8 cellular contexts compared by ENCODE assay signal in the genomic region with DNA sequence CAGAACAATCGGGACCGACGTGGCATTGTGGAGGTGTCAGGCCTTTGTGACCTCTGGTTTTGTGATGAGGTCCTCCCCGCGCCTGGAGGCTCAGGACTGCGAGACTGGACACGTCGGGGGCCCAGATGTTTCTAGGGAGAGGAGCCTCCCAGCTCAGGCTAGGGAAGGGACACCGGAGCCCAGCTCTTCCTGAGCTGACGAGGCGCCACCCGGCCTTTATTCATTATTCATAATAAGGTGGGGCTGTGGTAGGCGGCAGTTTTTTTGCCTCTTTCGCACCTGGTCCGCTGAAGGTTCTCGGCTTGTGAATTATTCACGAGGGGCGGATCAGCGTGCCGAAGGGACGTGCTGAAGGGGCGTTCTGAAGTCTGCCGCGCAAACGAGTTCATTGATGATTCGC. TPM values are rescaled to one million over a fixed set of nuclear protein-coding genes. Genes with fewer than 3 reads are reported as not detected.
A peak's percentile ranks its signal among the peaks of the same experiment; 100 is the strongest.
DNase-seq lines count a peak whose midpoint lies in the region; ATAC-seq, FAIRE-seq and TF ChIP-seq lines count a peak whose summit lies in the region.

No MANE protein-coding gene starts in this region.

- peaks cover 21% of the 10 kb centered on the region for H3K79me2 ChIP-seq in mesendoderm (ENCODE audit: control insufficient read depth, insufficient read depth, low read length)

- H2AK5ac ChIP-seq in mesendoderm (ENCODE audit: low read length): no peak overlapping the region

- H4K8ac ChIP-seq in mesendoderm (ENCODE audit: low read depth, low read length): no peak overlapping the region

- peaks cover 29% of the 10 kb centered on the region for H3K4me1 Mint-ChIP-seq in T-helper 2 cell treated with Interferon-gamma antibody and Interleukin-4, amounts not matched to agents 5 μg/mL and 100 μg/mL, for 36 hours (ENCODE audit: low read depth)
- peaks cover 36 to 48% of the 10 kb centered on the region in 2 donors for H3K4me1 Mint-ChIP-seq in stimulated activated naive B cell treated with anti-CD40 and anti-IgM and Interleukin-4, amounts not matched to agents 10 μg/mL and 1 μg/mL and 100 μg/mL, for 72 hours

- no peak overlapping the region for H3K4ac ChIP-seq in mesendoderm (ENCODE audit: low read depth, low read length)

- peak overlapping the region; percentile 68 to 92 (median 84) for H3K4me2 ChIP-seq in BLaER1 treated with 17β-estradiol and CSF1 and Interleukin-3, amounts not matched to agents 10 nM and 100 nM
- H3K4me2 ChIP-seq in mesendoderm (ENCODE audit: low read length): peak overlapping the region; percentile 29

- peak overlapping the region; percentile 54 to 89 (median 81) for H3K4me3 ChIP-seq in BLaER1 treated with 17β-estradiol and CSF1 and Interleukin-3, amounts not matched to agents 10 nM and 100 nM
- peak overlapping the region; percentile 76 for H3K4me3 ChIP-seq in Jurkat, Clone E6-1 (ENCODE audit: low read length)
- H3K4me3 ChIP-seq in bronchial epithelial cell (ENCODE audit: low read depth, low read length) (peak overlapping the region; percentile 55), mesendoderm (ENCODE audit: low read length) (peak overlapping the region; percentile 29)

- peak overlapping the region; percentile 67 to 98 (median 79) for H3K9ac ChIP-seq in BLaER1 treated with 17β-estradiol and CSF1 and Interleukin-3, amounts not matched to agents 10 nM and 100 nM
- peak overlapping the region; percentile 64 for H3K9ac ChIP-seq in mesendoderm (ENCODE audit: low read length)

- H2BK15ac ChIP-seq in mesendoderm (replicated peaks; ENCODE audit: low read depth): no peak overlapping the region

- peak in 1 of 2 donors; percentile 15 for ATAC-seq in stimulated activated naive B cell treated with anti-CD40 and anti-IgM and Interleukin-4, amounts not matched to agents 10 μg/mL and 1 μg/mL and 100 μg/mL, for 72 hours (replicated peaks)
- ATAC-seq in HG02884 (IDR thresholded peaks at IDR 0.05; ENCODE audit: unreplicated experiment): no peak

- TF ChIP-seq CTCF in bronchial epithelial cell (IDR thresholded peaks at IDR 0.05; ENCODE audit: insufficient read depth, low read length, severe bottlenecking): no peak

- H3K27ac Mint-ChIP-seq in T-helper 2 cell treated with Interferon-gamma antibody and Interleukin-4, amounts not matched to agents 5 μg/mL and 100 μg/mL, for 36 hours: peak overlapping the region; percentile 94
- H3K27ac Mint-ChIP-seq in stimulated activated naive B cell treated with anti-CD40 and anti-IgM and Interleukin-4, amounts not matched to agents 10 μg/mL and 1 μg/mL and 100 μg/mL, for 72 hours: peak overlapping the region; percentile 98

- H3K27me3 Mint-ChIP-seq in T-helper 2 cell treated with Interferon-gamma antibody and Interleukin-4, amounts not matched to agents 5 μg/mL and 100 μg/mL, for 36 hours (ENCODE audit: low read depth): no peaks in the 10 kb centered on the region
- peaks cover 0 to 4% of the 10 kb centered on the region in 2 donors for H3K27me3 Mint-ChIP-seq in stimulated activated naive B cell treated with anti-CD40 and anti-IgM and Interleukin-4, amounts not matched to agents 10 μg/mL and 1 μg/mL and 100 μg/mL, for 72 hours

- H3K79me1 ChIP-seq in mesendoderm (ENCODE audit: low read length): no peaks in the 10 kb centered on the region

- H3K36me3 ChIP-seq in BLaER1 treated with 17β-estradiol and CSF1 and Interleukin-3, amounts not matched to agents 10 nM and 100 nM: peaks cover 5 to 28% (median 14%) of the 10 kb centered on the region in 11 experiments; a peak in 20 of 22 replicates
- H3K36me3 ChIP-seq in bronchial epithelial cell (ENCODE audit: control insufficient read depth, insufficient read depth, low read length) (no peaks in the 10 kb centered on the region), mesendoderm (ENCODE audit: control insufficient read depth, insufficient read depth, low read length) (no peaks in the 10 kb centered on the region)

- H3K23ac ChIP-seq in mesendoderm (ENCODE audit: low read length): no peak overlapping the region

- H3K9me3 Mint-ChIP-seq in T-helper 2 cell treated with Interferon-gamma antibody and Interleukin-4, amounts not matched to agents 5 μg/mL and 100 μg/mL, for 36 hours: no peaks in the 10 kb centered on the region
- H3K9me3 Mint-ChIP-seq in stimulated activated naive B cell treated with anti-CD40 and anti-IgM and Interleukin-4, amounts not matched to agents 10 μg/mL and 1 μg/mL and 100 μg/mL, for 72 hours: no peaks in the 10 kb centered on the region

- H3K18ac ChIP-seq in mesendoderm (ENCODE audit: low read length): no peak overlapping the region

- peaks cover 10 to 37% (median 29%) of the 10 kb centered on the region in 11 experiments for H4K20me1 ChIP-seq in BLaER1 treated with 17β-estradiol and CSF1 and Interleukin-3, amounts not matched to agents 10 nM and 100 nM

- H3K27ac ChIP-seq in BLaER1 treated with 17β-estradiol and CSF1 and Interleukin-3, amounts not matched to agents 10 nM and 100 nM: peak overlapping the region in 10 of 11 experiments; percentile 57 to 78 (median 73); a peak in 20 of 22 replicates
- H3K27ac ChIP-seq in mesendoderm (ENCODE audit: low read depth, low read length): no peak overlapping the region

- H3K9me3 ChIP-seq in BLaER1 treated with 17β-estradiol and CSF1 and Interleukin-3, amounts not matched to agents 10 nM and 100 nM (replicated peaks in 1 of 11): no peaks in the 10 kb centered on the region

- WGBS in mesendoderm (ENCODE audit: extremely low coverage, insufficient coverage, low lambda C conversion rate): no CpG with 5 or more reads among the region's 26 CpGs

- peaks cover 0 to 30% (median 13%) of the 10 kb centered on the region in 11 experiments; a peak in 10 of 22 replicates for H3K27me3 ChIP-seq in BLaER1 treated with 17β-estradiol and CSF1 and Interleukin-3, amounts not matched to agents 10 nM and 100 nM
- H3K27me3 ChIP-seq in bronchial epithelial cell (ENCODE audit: control insufficient read depth, insufficient read depth, low read length) (no peaks in the 10 kb centered on the region), mesendoderm (ENCODE audit: insufficient read depth, low read length, poor library complexity) (no peaks in the 10 kb centered on the region)

- H2BK120ac ChIP-seq in mesendoderm (ENCODE audit: low read depth, low read length): no peak overlapping the region

- no peak overlapping the region for H4K5ac ChIP-seq in mesendoderm (ENCODE audit: low read length)

- peaks cover 37 to 40% (median 38%) of the 10 kb centered on the region in 10 experiments for H3K4me1 ChIP-seq in BLaER1 treated with 17β-estradiol and CSF1 and Interleukin-3, amounts not matched to agents 10 nM and 100 nM
- H3K4me1 ChIP-seq in mesendoderm (ENCODE audit: control insufficient read depth, low read depth, low read length): peaks cover 3% of the 10 kb centered on the region

- FAIRE-seq in bronchial epithelial cell (lab: Jason Lieb, UNC): no peak

- peak; percentile 60 for DNase-seq in Jurkat, Clone E6-1 (ENCODE audit: low read depth, low spot score)
- DNase-seq in T-helper 2 cell treated with Interferon-gamma antibody and Interleukin-4, amounts not matched to agents 5 μg/mL and 100 μg/mL, for 36 hours (ENCODE audit: low spot score): peak; percentile 17
- DNase-seq in bronchial epithelial cell (ENCODE audit: low read depth): peak; percentile 63
- peak; percentile 30 for DNase-seq in mesendoderm
- peak; percentile 18 for DNase-seq in stimulated activated naive B cell treated with anti-CD40 and anti-IgM and Interleukin-4, amounts not matched to agents 10 μg/mL and 1 μg/mL and 100 μg/mL, for 72 hours
- no peak for DNase-seq in SIG-M5 (lab: John Stamatoyannopoulos, UW)

- H3K4me3 Mint-ChIP-seq in T-helper 2 cell treated with Interferon-gamma antibody and Interleukin-4, amounts not matched to agents 5 μg/mL and 100 μg/mL, for 36 hours: peak overlapping the region; percentile 96
- peak overlapping the region; percentile 96 for H3K4me3 Mint-ChIP-seq in stimulated activated naive B cell treated with anti-CD40 and anti-IgM and Interleukin-4, amounts not matched to agents 10 μg/mL and 1 μg/mL and 100 μg/mL, for 72 hours

- no peak overlapping the region for H2BK5ac ChIP-seq in mesendoderm (ENCODE audit: low read length)

- peak overlapping the region; percentile 76 for H3K56ac ChIP-seq in mesendoderm (ENCODE audit: low read length)

- H3K36me3 Mint-ChIP-seq in T-helper 2 cell treated with Interferon-gamma antibody and Interleukin-4, amounts not matched to agents 5 μg/mL and 100 μg/mL, for 36 hours (ENCODE audit: low read depth): peaks cover 21% of the 10 kb centered on the region
- H3K36me3 Mint-ChIP-seq in stimulated activated naive B cell treated with anti-CD40 and anti-IgM and Interleukin-4, amounts not matched to agents 10 μg/mL and 1 μg/mL and 100 μg/mL, for 72 hours: peaks cover 10 to 17% of the 10 kb centered on the region in 2 donors

RNA-seq across cellular contexts. Expression of a gene that starts 2.3 kb away (rescaled TPM):
- 280 TPM for polyA plus RNA-seq in Jurkat, Clone E6-1 (2012; ENCODE audit: insufficient read depth, insufficient read length)
- 87.4 and 137 TPM in 2 replicates for total RNA-seq in bronchial epithelial cell
- 144 TPM for polyA plus RNA-seq in mesendoderm (2013, experiment 1 of 2)
- polyA plus RNA-seq in mesendoderm (2013, experiment 2 of 2): 143 TPM

RNA-seq across cellular contexts. Expression of a gene that starts 27.1 kb away (rescaled TPM):
- 118 TPM for polyA plus RNA-seq in Jurkat, Clone E6-1 (2012; ENCODE audit: insufficient read depth, insufficient read length)
- 54.8 and 100 TPM in 2 replicates for total RNA-seq in bronchial epithelial cell
- 69.4 TPM for polyA plus RNA-seq in mesendoderm (2013, experiment 1 of 2)
- polyA plus RNA-seq in mesendoderm (2013, experiment 2 of 2): 72.7 TPM

RNA-seq across cellular contexts. Expression of a gene that starts 41.5 kb away (rescaled TPM):
- polyA plus RNA-seq in Jurkat, Clone E6-1 (2012; ENCODE audit: insufficient read depth, insufficient read length): 131 TPM
- 6.1 and 7.3 TPM in 2 replicates for total RNA-seq in bronchial epithelial cell
- 40.0 TPM for polyA plus RNA-seq in mesendoderm (2013, experiment 1 of 2)
- 39.8 TPM for polyA plus RNA-seq in mesendoderm (2013, experiment 2 of 2)

RNA-seq across cellular contexts. Expression of a gene that starts 46.3 kb away (rescaled TPM):
- 65.6 TPM for polyA plus RNA-seq in Jurkat, Clone E6-1 (2012; ENCODE audit: insufficient read depth, insufficient read length)
- 29.0 and 35.2 TPM in 2 replicates for total RNA-seq in bronchial epithelial cell
- 49.5 TPM for polyA plus RNA-seq in mesendoderm (2013, experiment 1 of 2)
- polyA plus RNA-seq in mesendoderm (2013, experiment 2 of 2): 49.6 TPM

RNA-seq across cellular contexts. Expression of a gene that starts 46.8 kb away (rescaled TPM):
- polyA plus RNA-seq in Jurkat, Clone E6-1 (2012; ENCODE audit: insufficient read depth, insufficient read length): 211 TPM
- total RNA-seq in bronchial epithelial cell: 32.1 and 48.4 TPM in 2 replicates
- 100 TPM for polyA plus RNA-seq in mesendoderm (2013, experiment 1 of 2)
- 101 TPM for polyA plus RNA-seq in mesendoderm (2013, experiment 2 of 2)

Comparison
In these comparisons a context has a peak if more than half of its experiments do, and no peak if none do; other contexts are left out.
1. H3K4me3 ChIP-seq: peak in every context shown above with its lines; median percentile 81 in BLaER1 treated with 17β-estradiol and CSF1 and Interleukin-3, amounts not matched to agents 10 nM and 100 nM; 76 in Jurkat, Clone E6-1; 55 in bronchial epithelial cell; 29 in mesendoderm.